8 cellular contexts compared by ENCODE assay signal in the genomic region with DNA sequence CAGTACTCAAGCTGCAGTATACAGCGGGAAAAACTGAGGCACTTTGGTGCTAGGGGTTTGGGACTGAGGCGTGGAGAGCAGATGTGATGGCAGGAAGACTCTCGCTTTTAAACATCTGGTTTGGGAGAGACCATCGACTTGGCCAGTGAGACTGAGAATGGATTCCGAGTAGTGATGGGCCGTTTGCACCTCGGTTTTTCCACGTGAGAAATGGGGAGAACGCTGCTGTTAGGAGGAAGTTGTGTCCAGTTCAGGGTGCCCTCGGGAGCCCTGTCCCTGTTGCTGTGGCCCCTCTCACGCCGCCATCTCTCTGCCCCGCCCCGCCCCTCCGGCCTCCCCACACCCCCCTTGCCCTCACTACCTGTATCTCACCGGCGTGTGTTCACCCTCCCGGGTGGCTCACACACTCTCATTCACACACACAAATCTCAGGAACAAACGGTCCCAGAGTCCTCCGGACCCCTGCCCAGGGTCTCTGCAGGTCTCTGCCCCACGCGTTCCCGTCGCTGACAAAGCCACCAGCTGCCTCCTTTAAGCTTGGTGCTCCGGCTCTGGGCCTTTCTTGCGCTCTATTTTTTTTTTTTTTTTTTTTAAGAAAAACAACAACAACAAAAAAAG. TPM values are rescaled to one million over a fixed set of nuclear protein-coding genes. Genes with fewer than 3 reads are reported as not detected.
DNase-seq lines count a peak whose midpoint lies in the region; ATAC-seq and TF ChIP-seq lines count a peak whose summit lies in the region.

No MANE protein-coding gene starts in this region.

- H3K27ac Mint-ChIP-seq in nephron = peak overlapping the region; percentile 43 to 94 (median 85)

- H3K4me3 Mint-ChIP-seq in nephron = peak overlapping the region; percentile 89 to 96 (median 95)

- H3K4me1 ChIP-seq in KMS-11 (ENCODE audit: low read depth, poor library complexity, severe bottlenecking) = peaks cover 21% of the 10 kb centered on the region

- no peaks in the 10 kb centered on the region for H3K9me3 Mint-ChIP-seq in nephron

- CTCF ChIA-PET in BJ (lab: Yijun Ruan, JAX) = interaction anchor here (1.2 kb wide), 1 partner anchor 69 kb away, joined by 3 read pairs; no protein-coding TSS in a partner anchor

- H3K27ac ChIP-seq in KMS-11 = no peak overlapping the region
- peak overlapping the region; percentile 91 for H3K27ac ChIP-seq in cingulate gyrus (ENCODE audit: low read depth, low read length)

- H4K20me1 ChIP-seq in KMS-11 (ENCODE audit: insufficient read depth) = no peaks in the 10 kb centered on the region

- no peak for ATAC-seq in GM18858 (IDR thresholded peaks at IDR 0.05; ENCODE audit: unreplicated experiment)

- TF ChIP-seq CTCF in BJ (IDR thresholded peaks at IDR 0.05; ENCODE audit: insufficient read depth, low read depth, low read length) = no peak
- no peak for TF ChIP-seq CTCF in KMS-11 (conservative IDR thresholded peaks at IDR 0.05; ENCODE audit: low read depth, low read length)
- no peak for TF ChIP-seq CTCF in nephron (IDR thresholded peaks at IDR 0.05; ENCODE audit: unreplicated experiment in 3 of 3)

- H3K27me3 Mint-ChIP-seq in nephron (ENCODE audit: low read depth) = no peaks in the 10 kb centered on the region

- H3K4me1 Mint-ChIP-seq in nephron = peaks cover 39% of the 10 kb centered on the region

- POLR2A ChIA-PET in BJ (lab: Charles Lee) = no interaction called here

- H3K4me2 ChIP-seq in KMS-11 = peak overlapping the region; percentile 50

- DNase-seq in BJ (ENCODE audit: low read depth) (no peak), SIG-M5 treated with dmso at 0.1 percent for 504 hours (lab: John Stamatoyannopoulos, UW; ENCODE audit: unreplicated experiment) (no peak), NCI-H146 (lab: John Stamatoyannopoulos, UW) (no peak), ureter (ENCODE audit: low spot score) (no peak)

- peaks cover 28% of the 10 kb centered on the region for H3K36me3 Mint-ChIP-seq in nephron (ENCODE audit: low read depth)

- H3K4me3 ChIP-seq in BJ (ENCODE audit: low read depth, low read length) = peak overlapping the region; percentile 85
- no peak overlapping the region for H3K4me3 ChIP-seq in KMS-11 (IDR thresholded peaks at IDR 0.05; ENCODE audit: insufficient read depth, low read depth, low read length)

- H3K27me3 ChIP-seq in BJ (ENCODE audit: control insufficient read depth, insufficient read depth, low read length) = no peaks in the 10 kb centered on the region
- no peaks in the 10 kb centered on the region for H3K27me3 ChIP-seq in KMS-11 (ENCODE audit: insufficient read depth, low read depth)

- H3K36me3 ChIP-seq in BJ (ENCODE audit: control insufficient read depth, insufficient read depth, low read length) (peaks cover 3% of the 10 kb centered on the region; the same call in 1 of the 2 replicates), KMS-11 (ENCODE audit: insufficient read depth) (no peaks in the 10 kb centered on the region)

- H3K79me2 ChIP-seq in KMS-11 (ENCODE audit: insufficient read depth, low read depth) = peaks cover 5% of the 10 kb centered on the region; the same call in 1 of the 2 replicates

- H3K9ac ChIP-seq in KMS-11 = no peak overlapping the region; the same call in 1 of the 2 replicates

- no peak overlapping the region for H2AFZ ChIP-seq in KMS-11 (ENCODE audit: low read depth)

RNA-seq across cellular contexts. Expression of a gene that starts 2.7 kb away (rescaled TPM):
- polyA plus RNA-seq in BJ (2011; rRNA removed) = 3.6 TPM in 2 replicates
- polyA minus RNA-seq in BJ (2011; rRNA and poly(A)+ RNA removed) = 2.7 and 4.4 TPM in 2 replicates
- 7.4 TPM for total RNA-seq in ureter

RNA-seq across cellular contexts. Expression of a gene that starts 18.9 kb away (rescaled TPM):
- polyA plus RNA-seq in BJ (2011; rRNA removed) = 53.9 and 84.1 TPM in 2 replicates
- 26.1 and 41.8 TPM in 2 replicates for polyA minus RNA-seq in BJ (2011; rRNA and poly(A)+ RNA removed)
- total RNA-seq in ureter = 31.4 TPM

RNA-seq across cellular contexts. Expression of a gene that starts 30.7 kb away (rescaled TPM):
- 7.1 and 8.3 TPM in 2 replicates for polyA plus RNA-seq in BJ (2011; rRNA removed)
- polyA minus RNA-seq in BJ (2011; rRNA and poly(A)+ RNA removed) = 6.9 and 10.0 TPM in 2 replicates
- 16.0 TPM for total RNA-seq in ureter

RNA-seq across cellular contexts. Expression of a gene that starts 37.5 kb away (rescaled TPM):
- polyA plus RNA-seq in BJ (2011; rRNA removed) = 4.8 and 5.5 TPM in 2 replicates
- polyA minus RNA-seq in BJ (2011; rRNA and poly(A)+ RNA removed) = 1.7 and 1.8 TPM in 2 replicates
- 10.4 TPM for total RNA-seq in ureter

RNA-seq across cellular contexts. Expression of a gene that starts 52.5 kb away (rescaled TPM):
- 98.0 and 126 TPM in 2 replicates for polyA plus RNA-seq in BJ (2011; rRNA removed)
- 50.8 and 70.0 TPM in 2 replicates for polyA minus RNA-seq in BJ (2011; rRNA and poly(A)+ RNA removed)
- 28.1 TPM for total RNA-seq in ureter
